Comparison of ENCODE assay signal across 18 cellular contexts in genomic region chr3:133828576-133829309, GRCh38. TPM values are rescaled to one million over a fixed set of nuclear protein-coding genes. Genes with fewer than 3 reads are reported as not detected.
DNase-seq lines count a peak whose midpoint lies in the region; ATAC-seq lines count a peak whose summit lies in the region.
"Had no signal": no experiment of that assay in that cellular context is flagged by ENCODE, and none has a peak within 500 bp of the region (broad histone marks: within the 10 kb centered on the region; RNA-seq: fewer than 3 reads in every experiment).

No MANE protein-coding gene starts in this region.

- in situ Hi-C loops in G401 (cut with HindIII; ENCODE audit: low sequenced_read_pairs): no loop called here

- intact Hi-C loops in Right ventricle myocardium superior (cut with DNase I): no loop called here

- DNase-seq in G401 (ENCODE audit: low spot score): peak; percentile 87
- peak; percentile 6 for DNase-seq in NCI-H446 treated with DMSO at 0.1 percent for 48 hours (lab: John Stamatoyannopoulos, UW)
- peak; percentile 62 for DNase-seq in Right ventricle myocardium superior
- peak; percentile 51 for DNase-seq in left kidney (ENCODE audit: low read depth, low spot score)
- no peak for DNase-seq in hypothalamus (lab: John Stamatoyannopoulos, UW)
- DNase-seq in NCI-H1436 treated with DMSO at 0.1 percent for 48 hours (lab: John Stamatoyannopoulos, UW): no peak
- DNase-seq: activated B cell treated with CpG ODN at 0.5 μM for 24 hours; activated CD4-positive, alpha-beta T cell treated with anti-CD3 and anti-CD28 coated beads, Interleukin-2, amount 50 U/mL, for 4 hours; activated effector memory CD4-positive, alpha-beta T cell treated with anti-CD3 and anti-CD28 coated beads, Interleukin-2, amount 50 U/mL, for 16 hours; DMS79 treated with DMSO at 0.1 percent for 48 hours; effector memory CD8-positive, alpha-beta T cell; mucosa of descending colon; NCI-H1105; NCI-H2081; T-helper 9 cell had no signal

- ATAC-seq in Right ventricle myocardium superior (ENCODE audit: poor library complexity) (peak; percentile 84), GM19351 (IDR thresholded peaks at IDR 0.05; ENCODE audit: unreplicated experiment) (no peak)
- ATAC-seq: CD8-positive, alpha-beta T cell; effector memory CD8-positive, alpha-beta T cell; mucosa of descending colon; stimulated activated effector memory CD8-positive, alpha-beta T cell treated with anti-CD3 and anti-CD28 coated beads, Interleukin-12 subunit alpha, Interleukin-12 subunit beta, amount 100 ng/mL, for 72 hours had no signal

RNA-seq across cellular contexts. Expression of gene SRPRB, which starts 23.1 kb away (rescaled TPM):
- 68.1 and 75.9 TPM in 2 replicates for total RNA-seq in G401 (2014; rRNA removed; shearing (Covaris generic))
- 26.4 TPM for total RNA-seq in Right ventricle myocardium superior

Comparison
In these comparisons a context has a peak if more than half of its experiments do, and no peak if none do; other contexts are left out.
1. DNase-seq: peak in G401 (single experiment), NCI-H446 treated with DMSO at 0.1 percent for 48 hours (single experiment), Right ventricle myocardium superior (single experiment) and left kidney (single experiment); none in hypothalamus (0 of 51) and NCI-H1436 treated with DMSO at 0.1 percent for 48 hours (single experiment).